In the genomic region with DNA sequence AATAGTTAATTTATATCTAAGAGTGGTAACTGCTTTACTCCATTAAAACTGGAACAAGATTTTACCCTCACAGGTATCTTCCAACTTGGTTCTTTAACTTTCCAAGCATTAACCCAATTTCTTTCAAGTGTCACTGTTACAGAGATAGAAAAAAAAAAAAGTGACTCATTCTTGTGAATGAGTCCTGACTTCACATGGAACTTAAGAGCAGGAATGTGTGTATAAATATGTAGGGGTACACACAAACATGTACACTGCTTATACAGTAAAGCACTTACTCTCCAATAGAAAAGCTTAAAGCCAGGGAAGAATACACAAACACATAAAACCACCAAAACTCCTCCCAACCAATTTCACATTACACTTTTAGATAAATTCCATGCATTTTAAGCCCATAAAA, we compare ENCODE assay signal across 21 cellular contexts. TPM values are rescaled to one million over a fixed set of nuclear protein-coding genes. Genes with fewer than 3 reads are reported as not detected.
DNase-seq lines count a peak whose midpoint lies in the region; FAIRE-seq and TF ChIP-seq lines count a peak whose summit lies in the region.
"Had no signal": no experiment of that assay in that cellular context is flagged by ENCODE, and none has a peak within 500 bp of the region (broad histone marks: within the 10 kb centered on the region; RNA-seq: fewer than 3 reads in every experiment).

No MANE protein-coding gene starts in this region.

- H3K4me1 Mint-ChIP-seq in neural progenitor cell = no peaks in the 10 kb centered on the region

- TF ChIP-seq CTCF in D721Med (IDR thresholded peaks at IDR 0.05; ENCODE audit: insufficient read depth, missing control alignments) = no peak
- TF ChIP-seq CTCF in endothelial cell of umbilical vein (IDR thresholded peaks at IDR 0.05; ENCODE audit: extremely low read depth in 1 of 2, insufficient read depth in 1 of 2, low read depth in 1 of 2, low read length in 2 of 2) = no peak
- no peak for TF ChIP-seq CTCF in neural progenitor cell (IDR thresholded peaks at IDR 0.05)

- TF ChIP-seq POLR2A in endothelial cell of umbilical vein (IDR thresholded peaks at IDR 0.05; ENCODE audit: low read depth, low read length) = no peak

- no TSS peak for BruUV-seq in endothelial cell of umbilical vein (replicated peaks; lab: Mats Ljungman, UMichigan)

- H3K4me3 Mint-ChIP-seq in neural progenitor cell = no peak overlapping the region

- H3K9me3 ChIP-seq in endothelial cell of umbilical vein (replicated peaks; ENCODE audit: control insufficient read depth, insufficient read depth, low read length) = no peaks in the 10 kb centered on the region
- no peaks in the 10 kb centered on the region for H3K9me3 ChIP-seq in neural progenitor cell (ENCODE audit: low read depth)
- no peaks in the 10 kb centered on the region for H3K9me3 ChIP-seq in MG63

- POLR2A ChIA-PET in endothelial cell of umbilical vein (lab: Charles Lee) = no interaction called here

- H3K4me2 ChIP-seq in endothelial cell of umbilical vein (ENCODE audit: insufficient read depth, low read length) (no peak overlapping the region), neural progenitor cell (no peak overlapping the region)

- H3F3A ChIP-seq in neural progenitor cell (ENCODE audit: low read depth) = no peaks in the 10 kb centered on the region

- H3K9ac ChIP-seq in endothelial cell of umbilical vein (replicated peaks; ENCODE audit: extremely low read depth, insufficient read depth, low read length) (no peak overlapping the region), neural progenitor cell (no peak overlapping the region)

- dilution Hi-C loops in endothelial cell of umbilical vein (cut with MboI; ENCODE audit: extremely low pct_ligation_motif_present, low sequenced_read_pairs) = no loop called here

- intact Hi-C loops in endothelial cell of umbilical vein (cut with micrococcal nuclease) = no loop called here

- H3K27ac ChIP-seq in endothelial cell of umbilical vein (ENCODE audit: insufficient read depth, low read depth, low read length) (no peak overlapping the region), neural progenitor cell (peak overlapping the region; percentile 17)

- H3K27me3 ChIP-seq in endothelial cell of umbilical vein (ENCODE audit: control insufficient read depth in 2 of 2, insufficient read depth in 2 of 2, low read length in 2 of 2) (no peaks in the 10 kb centered on the region), neural progenitor cell (no peaks in the 10 kb centered on the region), MG63 (no peaks in the 10 kb centered on the region)

- H2AFZ ChIP-seq in endothelial cell of umbilical vein (ENCODE audit: low read depth, low read length) = no peak overlapping the region
- no peak overlapping the region for H2AFZ ChIP-seq in neural progenitor cell (replicated peaks)

- CTCF ChIA-PET in endothelial cell of umbilical vein (lab: Charles Lee) = interaction anchor here (1.1 to 3.1 kb wide), 4 partner anchors 9 to 77 kb away, joined by 3 to 12 read pairs (median 8); no protein-coding TSS in a partner anchor

- no peak overlapping the region for H3K4me3 ChIP-seq in endothelial cell of umbilical vein (replicated peaks in 1 of 3; ENCODE audit: insufficient read depth in 1 of 3, low read depth in 1 of 3, low read length in 3 of 3)
- H3K4me3 ChIP-seq in neural progenitor cell = no peak overlapping the region
- no peak overlapping the region for H3K4me3 ChIP-seq in MG63

- DNase-seq in D721Med (ENCODE audit: insufficient read length, low spot score) (no peak), RKO (ENCODE audit: low spot score) (peak; percentile 12), endothelial cell of umbilical vein (ENCODE audit: low read depth, low spot score) (no peak), neural progenitor cell (ENCODE audit: low spot score) (no peak), DMS79 (lab: John Stamatoyannopoulos, UW) (no peak), MG63 (no peak), NCI-H510A treated with DMSO at 0.1 percent for 48 hours (lab: John Stamatoyannopoulos, UW) (no peak)
- DNase-seq in stimulated activated CD4-positive, alpha-beta T cell treated with anti-CD3 and anti-CD28 coated beads, Interleukin-2, amount 100 ng/mL, for 48 hours = no peak
- DNase-seq: 8988T, GF-D8, Karpas-422, NCI-H1092 treated with DMSO at 0.1 percent for 48 hours, NCI-H1436, NCI-H187 treated with DMSO at 0.1 percent for 48 hours, NCI-H2171 treated with DMSO at 0.1 percent for 48 hours, NCI-H345, NCI-H524, NCI-H774 had no signal

- no peak overlapping the region for H3K27ac Mint-ChIP-seq in neural progenitor cell

- no peaks in the 10 kb centered on the region for H3K4me1 ChIP-seq in endothelial cell of umbilical vein (ENCODE audit: control insufficient read depth, extremely low read depth, insufficient read depth, low read length)
- H3K4me1 ChIP-seq in neural progenitor cell = no peaks in the 10 kb centered on the region

- H3K9me3 Mint-ChIP-seq in neural progenitor cell = no peaks in the 10 kb centered on the region

- FAIRE-seq in D721Med (lab: Jason Lieb, UNC) = peak; percentile 55
- no peak for FAIRE-seq in endothelial cell of umbilical vein (lab: Jason Lieb, UNC)
- FAIRE-seq: GM12892, H54, RCC 7860 had no signal

- H4K20me1 ChIP-seq in endothelial cell of umbilical vein (replicated peaks; ENCODE audit: control insufficient read depth, extremely low read depth, insufficient read depth, low read length) = no peaks in the 10 kb centered on the region
- peaks cover 3% of the 10 kb centered on the region for H4K20me1 ChIP-seq in neural progenitor cell (ENCODE audit: low read depth)

- H3K79me2 ChIP-seq in endothelial cell of umbilical vein (ENCODE audit: control insufficient read depth, insufficient read depth, low read length) (no peaks in the 10 kb centered on the region), neural progenitor cell (ENCODE audit: low read depth) (no peaks in the 10 kb centered on the region)

- H3K36me3 Mint-ChIP-seq in neural progenitor cell = peaks cover 13% of the 10 kb centered on the region

- H3K9me1 ChIP-seq in endothelial cell of umbilical vein (replicated peaks; ENCODE audit: control insufficient read depth, extremely low read depth, insufficient read depth, low read length) = no peaks in the 10 kb centered on the region

- H3K27me3 Mint-ChIP-seq in neural progenitor cell (ENCODE audit: insufficient read depth, low read depth) = peaks cover 2% of the 10 kb centered on the region

- H3K36me3 ChIP-seq in endothelial cell of umbilical vein (ENCODE audit: control insufficient read depth in 2 of 2, extremely low read depth in 1 of 2, insufficient read depth in 2 of 2, low read length in 2 of 2) = peaks cover 3 to 7% of the 10 kb centered on the region in 2 experiments
- no peaks in the 10 kb centered on the region for H3K36me3 ChIP-seq in neural progenitor cell
- H3K36me3 ChIP-seq in MG63 = no peaks in the 10 kb centered on the region

TF ChIP-seq in endothelial cell of umbilical vein, 7 proteins besides CTCF, POLR2A, EP300 and RAD21:
- TF ChIP-seq GATA2 (IDR thresholded peaks at IDR 0.05; ENCODE audit: insufficient read depth, insufficient read length, low read depth, low read length) = no peak
- peak; percentile 14 for TF ChIP-seq FOS (IDR thresholded peaks at IDR 0.05; ENCODE audit: borderline replicate concordance, insufficient read depth, low read length)

RNA-seq across cellular contexts. Expression of a gene that starts 38.8 kb away (rescaled TPM):
- 17.5 and 19.9 TPM in 2 replicates for total RNA-seq in endothelial cell of umbilical vein
- 6.9 and 7.4 TPM in 2 replicates for polyA plus RNA-seq in endothelial cell of umbilical vein
- polyA plus RNA-seq in endothelial cell of umbilical vein (2011; cell fraction: cytosol; rRNA removed) = 6.3 and 7.6 TPM in 2 replicates
- polyA plus RNA-seq in endothelial cell of umbilical vein (2011; cell fraction: nucleus; rRNA removed) = 25.5 and 25.8 TPM in 2 replicates
- polyA plus RNA-seq in endothelial cell of umbilical vein (2012) = 8.6 and 10.2 TPM in 2 replicates
- 18.7 and 22.5 TPM in 2 replicates for polyA minus RNA-seq in endothelial cell of umbilical vein
- 8.2 TPM for polyA minus RNA-seq in endothelial cell of umbilical vein (2011; cell fraction: cytosol; rRNA and poly(A)+ RNA removed)
- polyA minus RNA-seq in endothelial cell of umbilical vein (2011; cell fraction: nucleus; rRNA and poly(A)+ RNA removed) = 38.3 and 47.6 TPM in 2 replicates
- 16.4 and 18.9 TPM in 2 replicates for total RNA-seq in neural progenitor cell (ENCODE audit: low replicate concordance)
- total RNA-seq in MG63 (2014; rRNA removed; shearing (Covaris generic); ENCODE audit: low replicate concordance) = 2.3 and 7.9 TPM in 2 replicates
